ENCODE assay signal across 23 cellular contexts in genomic region chr14:22972313-22972930, GRCh38. TPM values are rescaled to one million over a fixed set of nuclear protein-coding genes. Genes with fewer than 3 reads are reported as not detected.
DNase-seq lines count a peak whose midpoint lies in the region; ATAC-seq, FAIRE-seq and TF ChIP-seq lines count a peak whose summit lies in the region.
"Had no signal": no experiment of that assay in that cellular context is flagged by ENCODE, and none has a peak within 500 bp of the region (broad histone marks: within the 10 kb centered on the region; RNA-seq: fewer than 3 reads in every experiment).

No MANE protein-coding gene starts in this region.

- peaks cover 22% of the 10 kb centered on the region for H4K20me1 ChIP-seq in HepG2 (ENCODE audit: insufficient read depth, low read length)
- H4K20me1 ChIP-seq in astrocyte (ENCODE audit: insufficient read depth, low read length), result peaks cover 43% of the 10 kb centered on the region

- H3K27me3 ChIP-seq in HepG2 (ENCODE audit: control insufficient read depth in 1 of 2, insufficient read depth in 2 of 2, low read length in 2 of 2), result no peaks in the 10 kb centered on the region
- no peaks in the 10 kb centered on the region for H3K27me3 ChIP-seq in right lobe of liver
- H3K27me3 ChIP-seq in NT2/D1 (ENCODE audit: insufficient read depth, insufficient read length), result no peaks in the 10 kb centered on the region
- no peaks in the 10 kb centered on the region for H3K27me3 ChIP-seq in astrocyte (ENCODE audit: insufficient read depth, low read length)
- H3K27me3 ChIP-seq: BLaER1 treated with 17β-estradiol and CSF1 and Interleukin-3, amounts not matched to agents 10 nM and 100 nM had no signal

- FAIRE-seq in HepG2 (lab: Jason Lieb, UNC), result no peak
- FAIRE-seq in astrocyte (lab: Jason Lieb, UNC), result no peak
- FAIRE-seq: D721Med, G401.6, GM12891, GM19239, HTR-8/SVneo had no signal

- peaks cover 34 to 51% of the 10 kb centered on the region in 2 experiments for H3K36me3 ChIP-seq in HepG2 (replicated peaks in 1 of 2; ENCODE audit: control insufficient read depth in 1 of 2, insufficient read depth in 2 of 2, low read length in 2 of 2)
- H3K36me3 ChIP-seq in right lobe of liver, result peaks cover 0 to 26% (median 3%) of the 10 kb centered on the region in 4 donors
- H3K36me3 ChIP-seq in NT2/D1 (ENCODE audit: insufficient read depth, insufficient read length, low read length), result peaks cover 8% of the 10 kb centered on the region
- H3K36me3 ChIP-seq in astrocyte (ENCODE audit: insufficient read depth, low read length), result peaks cover 47% of the 10 kb centered on the region

- ATAC-seq in HepG2 (no peak), right lobe of liver (no peak), HG03457 (IDR thresholded peaks at IDR 0.05; ENCODE audit: unreplicated experiment) (no peak), HG03521 (IDR thresholded peaks at IDR 0.05; ENCODE audit: unreplicated experiment) (no peak)
- no peak for ATAC-seq in natural killer cell treated with Interleukin-12 subunit alpha and Interleukin-12 subunit beta and Interleukin-15 and Interleukin-18, amount 100 ng/mL, for 72 hours
- ATAC-seq: K562 had no signal

- TF ChIP-seq CTCF in HepG2 (CRISPR knock-in tag; IDR thresholded peaks at IDR 0.05) (no peak), right lobe of liver (IDR thresholded peaks at IDR 0.05) (no peak), astrocyte (IDR thresholded peaks at IDR 0.05; ENCODE audit: insufficient read depth, low read depth, low read length) (no peak)

- H3K27me3 Mint-ChIP-seq in astrocyte (ENCODE audit: low read depth, unreplicated experiment), result no peaks in the 10 kb centered on the region
- H3K27me3 Mint-ChIP-seq in natural killer cell treated with Interleukin-12 subunit alpha and Interleukin-12 subunit beta and Interleukin-15 and Interleukin-18, amount 100 ng/mL, for 72 hours, result peaks cover 4 to 8% of the 10 kb centered on the region in 2 donors

- WGBS in HepG2 (ENCODE audit: low lambda C conversion rate), result 91% methylated on average over 2 of the region's 2 CpGs
- WGBS in right lobe of liver (ENCODE audit: insufficient coverage, low coverage, low lambda C conversion rate, missing lambda C conversion rate), result 100% methylated on average over 1 of the region's 2 CpGs

- peaks cover 32% of the 10 kb centered on the region for H3K36me3 Mint-ChIP-seq in astrocyte (ENCODE audit: low read depth, unreplicated experiment)
- H3K36me3 Mint-ChIP-seq in natural killer cell treated with Interleukin-12 subunit alpha and Interleukin-12 subunit beta and Interleukin-15 and Interleukin-18, amount 100 ng/mL, for 72 hours, result no peaks in the 10 kb centered on the region
- H3K36me3 Mint-ChIP-seq: CD4-positive, CD25-positive, alpha-beta regulatory T cell had no signal

- no peaks in the 10 kb centered on the region for H3K9me3 Mint-ChIP-seq in astrocyte (ENCODE audit: unreplicated experiment)
- H3K9me3 Mint-ChIP-seq in natural killer cell treated with Interleukin-12 subunit alpha and Interleukin-12 subunit beta and Interleukin-15 and Interleukin-18, amount 100 ng/mL, for 72 hours, result no peaks in the 10 kb centered on the region
- H3K9me3 Mint-ChIP-seq: CD4-positive, CD25-positive, alpha-beta regulatory T cell; H9 had no signal

- no peak overlapping the region for H3K4me3 ChIP-seq in HepG2 (replicated peaks in 1 of 3; ENCODE audit: insufficient read depth in 1 of 3, low read depth in 2 of 3, low read length in 3 of 3)
- H3K4me3 ChIP-seq in right lobe of liver, result no peak overlapping the region
- no peak overlapping the region for H3K4me3 ChIP-seq in NT2/D1 (ENCODE audit: insufficient read length, low read depth)
- no peak overlapping the region for H3K4me3 ChIP-seq in astrocyte (ENCODE audit: insufficient read depth, low read depth, low read length)
- H3K4me3 ChIP-seq: BLaER1 treated with 17β-estradiol and CSF1 and Interleukin-3, amounts not matched to agents 10 nM and 100 nM; K562 had no signal

- H3K79me2 ChIP-seq in HepG2 (ENCODE audit: insufficient read depth, low read length), result peaks cover 35% of the 10 kb centered on the region
- H3K79me2 ChIP-seq in astrocyte (ENCODE audit: insufficient read depth, low read length), result no peaks in the 10 kb centered on the region

- intact Hi-C loops in HepG2 (cut with micrococcal nuclease; ENCODE audit: unreplicated experiment), result no loop called here
- intact Hi-C loops in right lobe of liver (cut with DNase I), result no loop called here

- H3K4me1 ChIP-seq in HepG2 (ENCODE audit: insufficient read depth, low read length) (peaks cover 56% of the 10 kb centered on the region), right lobe of liver (peaks cover 0 to 40% (median 16%) of the 10 kb centered on the region in 4 donors), NT2/D1 (ENCODE audit: insufficient read depth, insufficient read length) (peaks cover 17% of the 10 kb centered on the region), astrocyte (ENCODE audit: insufficient read depth, low read length) (peaks cover 14% of the 10 kb centered on the region)

- no TSS peak for BruUV-seq in HepG2 (replicated peaks; lab: Mats Ljungman, UMichigan)

- TF ChIP-seq EP300 in HepG2 (IDR thresholded peaks at IDR 0.05; ENCODE audit: low read depth in 2 of 2, low read length in 2 of 2) (no peak), HepG2 (CRISPR knock-in tag; IDR thresholded peaks at IDR 0.05; ENCODE audit: borderline replicate concordance) (no peak)

- no peak for TF ChIP-seq RAD21 in HepG2 (CRISPR knock-in tag; IDR thresholded peaks at IDR 0.05)

- H3K9me3 ChIP-seq in HepG2 (ENCODE audit: low read length) (no peaks in the 10 kb centered on the region), right lobe of liver (no peaks in the 10 kb centered on the region), NT2/D1 (ENCODE audit: insufficient read depth, low read length) (0 out of 2 replicates have a peak, but pooled peaks cover 3% of the 10 kb centered on the region), astrocyte (ENCODE audit: insufficient read depth, low read depth, low read length) (no peaks in the 10 kb centered on the region)
- H3K9me3 ChIP-seq: BLaER1 treated with 17β-estradiol and CSF1 and Interleukin-3, amounts not matched to agents 10 nM and 100 nM had no signal

- POLR2A ChIA-PET in HepG2 (lab: Yijun Ruan, JAX), result interaction anchor here (0.8 to 26.8 kb wide), 17 partner anchors 5 to 149 kb away, joined by 3 to 1670 read pairs (median 6); partner anchors contain the start of genes ACIN1, AJUBA, C14orf119 and CDH24

- H3K27ac Mint-ChIP-seq in astrocyte (ENCODE audit: unreplicated experiment), result peak overlapping the region; percentile 82
- no peak overlapping the region for H3K27ac Mint-ChIP-seq in natural killer cell treated with Interleukin-12 subunit alpha and Interleukin-12 subunit beta and Interleukin-15 and Interleukin-18, amount 100 ng/mL, for 72 hours
- H3K27ac Mint-ChIP-seq: CD4-positive, CD25-positive, alpha-beta regulatory T cell had no signal

- CTCF ChIA-PET in HepG2 (lab: Yijun Ruan, JAX; ENCODE audit: low intra/inter-chr PET ratio, low total read pairs), result interaction anchor here (1.6 to 5.4 kb wide), 5 partner anchors 12 to 415 kb away, joined by 5 to 298 read pairs (median 8); partner anchors contain the start of genes AJUBA and CDH24

- H3K4me1 Mint-ChIP-seq in astrocyte (ENCODE audit: low read depth, unreplicated experiment), result peaks cover 48% of the 10 kb centered on the region
- peaks cover 0 to 2% of the 10 kb centered on the region in 2 donors for H3K4me1 Mint-ChIP-seq in natural killer cell treated with Interleukin-12 subunit alpha and Interleukin-12 subunit beta and Interleukin-15 and Interleukin-18, amount 100 ng/mL, for 72 hours (ENCODE audit: low read depth in 2 of 2)
- H3K4me1 Mint-ChIP-seq: CD4-positive, CD25-positive, alpha-beta regulatory T cell had no signal

- H3K4me2 ChIP-seq in HepG2 (ENCODE audit: low read depth, low read length), result no peak overlapping the region
- H3K4me2 ChIP-seq in astrocyte (ENCODE audit: low read length), result no peak overlapping the region
- H3K4me2 ChIP-seq: BLaER1 treated with 17β-estradiol and CSF1 and Interleukin-3, amounts not matched to agents 10 nM and 100 nM had no signal

- no peak overlapping the region for H2AFZ ChIP-seq in HepG2 (ENCODE audit: low read length)
- no peak overlapping the region for H2AFZ ChIP-seq in astrocyte (ENCODE audit: low read depth, low read length)

- H3K9ac ChIP-seq in HepG2 (ENCODE audit: insufficient read depth, low read depth, low read length) (no peak overlapping the region), NT2/D1 (ENCODE audit: insufficient read length, low read depth) (peak overlapping the region; percentile 32), astrocyte (ENCODE audit: low read length) (peak overlapping the region; percentile 1)

- no peak for DNase-seq in HepG2 (ENCODE audit: low spot score)
- no peak for DNase-seq in right lobe of liver
- no peak for DNase-seq in NT2/D1 (ENCODE audit: low read depth, low spot score)
- DNase-seq in astrocyte (ENCODE audit: low read depth), result no peak
- no peak for DNase-seq in RKO (ENCODE audit: low spot score)
- DNase-seq in natural killer cell treated with Interleukin-12 subunit alpha and Interleukin-12 subunit beta and Interleukin-15 and Interleukin-18, amount 100 ng/mL, for 72 hours (ENCODE audit: low spot score), result no peak
- DNase-seq: 8988T; AML-193; CD4-positive, CD25-positive, alpha-beta regulatory T cell; DMS153; DMS79 treated with DMSO at 0.1 percent for 48 hours; EL; GOT3; H9 had no signal

- in situ Hi-C loops in HepG2 (cut with HindIII; ENCODE audit: extremely low pct_ligation_motif_present, low pct_unique_long_range_greater_than_20kb), result no loop called here

- peak in 1 of 2 experiments; percentile 71; a peak in 2 of 4 replicates for TF ChIP-seq POLR2A in HepG2 (IDR thresholded peaks at IDR 0.05; ENCODE audit: insufficient read depth in 1 of 2, low read depth in 2 of 2, low read length in 2 of 2)
- no peak for TF ChIP-seq POLR2A in right lobe of liver (IDR thresholded peaks at IDR 0.05)

- H3K27ac ChIP-seq in HepG2 (ENCODE audit: extremely low read length, insufficient read depth, low read length) (no peak overlapping the region), right lobe of liver (no peak overlapping the region), astrocyte (ENCODE audit: low read depth, low read length) (no peak overlapping the region)
- H3K27ac ChIP-seq: BLaER1 treated with 17β-estradiol and CSF1 and Interleukin-3, amounts not matched to agents 10 nM and 100 nM had no signal

- H3K4me3 Mint-ChIP-seq in astrocyte (ENCODE audit: unreplicated experiment), result peak overlapping the region; percentile 74
- no peak overlapping the region for H3K4me3 Mint-ChIP-seq in natural killer cell treated with Interleukin-12 subunit alpha and Interleukin-12 subunit beta and Interleukin-15 and Interleukin-18, amount 100 ng/mL, for 72 hours
- H3K4me3 Mint-ChIP-seq: CD4-positive, CD25-positive, alpha-beta regulatory T cell; H9 had no signal

RNA-seq across cellular contexts. Expression of gene AJUBA, which starts 9.9 kb away (rescaled TPM):
- total RNA-seq in HepG2 (2016; rRNA removed; fragmentation: Illumina TruSeq; extraction: Trizol) (109 and 157 TPM in 2 replicates), right lobe of liver (10 to 100 TPM in 5 of 6 experiments, 1 to 10 TPM in 1; 7.8 to 64.6 (median 54.2) TPM), astrocyte (117 and 146 TPM in 2 replicates)
- 29.1 and 32.6 TPM in 2 replicates for total RNA-seq in HepG2 (2016; cell fraction: cytosol; rRNA removed; fragmentation: Illumina TruSeq; extraction: Trizol; ENCODE audit: low read depth)
- total RNA-seq in HepG2 (2016; cell fraction: insoluble cytoplasmic fraction; rRNA removed; fragmentation: Illumina TruSeq; extraction: Trizol), result 104 and 153 TPM in 2 replicates
- total RNA-seq in HepG2 (2016; cell fraction: membrane; rRNA removed; fragmentation: Illumina TruSeq; extraction: Trizol), result 72.3 and 78.5 TPM in 2 replicates
- 149 and 162 TPM in 2 replicates for total RNA-seq in HepG2 (2016; cell fraction: nucleus; rRNA removed; fragmentation: Illumina TruSeq; extraction: Trizol)
- 241 and 315 TPM in 2 replicates for polyA plus RNA-seq in HepG2 (2011; rRNA removed)
- 184 and 225 TPM in 2 replicates for polyA plus RNA-seq in HepG2 (2011; cell fraction: cytosol; rRNA removed)
- 207 and 248 TPM in 2 replicates for polyA plus RNA-seq in HepG2 (2011; cell fraction: nucleus; rRNA removed)
- 183 and 230 TPM in 2 replicates for polyA plus RNA-seq in HepG2 (2012)
- 8.7 and 9.2 TPM in 2 replicates for polyA plus RNA-seq in HepG2 (2016; cell fraction: cytosol; fragmentation: Illumina TruSeq; extraction: Trizol; ENCODE audit: low read depth)
- polyA plus RNA-seq in HepG2 (2016; cell fraction: insoluble cytoplasmic fraction; fragmentation: Illumina TruSeq; extraction: Trizol; ENCODE audit: low read depth), result 102 and 106 TPM in 2 replicates
- polyA plus RNA-seq in HepG2 (2016; cell fraction: membrane; fragmentation: Illumina TruSeq; extraction: Trizol; ENCODE audit: low read depth), result 31.5 and 31.6 TPM in 2 replicates
- polyA plus RNA-seq in HepG2 (2016; cell fraction: nucleus; fragmentation: Illumina TruSeq; extraction: Trizol; ENCODE audit: insufficient read depth, low read depth), result 158 and 165 TPM in 2 replicates
- 171 and 630 TPM in 2 replicates for polyA minus RNA-seq in HepG2 (2011; rRNA and poly(A)+ RNA removed; ENCODE audit: low replicate concordance)
- polyA minus RNA-seq in HepG2 (2011; cell fraction: cytosol; rRNA and poly(A)+ RNA removed), result 150 and 166 TPM in 2 replicates
- 420 and 488 TPM in 2 replicates for polyA minus RNA-seq in HepG2 (2011; cell fraction: nucleus; rRNA and poly(A)+ RNA removed)
- total RNA-seq in natural killer cell treated with Interleukin-12 subunit alpha and Interleukin-12 subunit beta and Interleukin-15 and Interleukin-18, amount 100 ng/mL, for 72 hours, result 1 to 10 TPM in 1 of 2 donors, under 1 TPM in 1; 0.17 to 2.1 TPM

RNA-seq across cellular contexts. Expression of gene HAUS4, which starts 15.5 kb away (rescaled TPM):
- total RNA-seq in HepG2 (2016; rRNA removed; fragmentation: Illumina TruSeq; extraction: Trizol) (130 and 141 TPM in 2 replicates), right lobe of liver (10 to 100 TPM in 4 of 6 experiments, 1 to 10 TPM in 2; 6.8 to 17.9 (median 12.4) TPM), astrocyte (6.6 and 10.4 TPM in 2 replicates)
- total RNA-seq in HepG2 (2016; cell fraction: cytosol; rRNA removed; fragmentation: Illumina TruSeq; extraction: Trizol; ENCODE audit: low read depth), result 124 and 143 TPM in 2 replicates
- 128 and 148 TPM in 2 replicates for total RNA-seq in HepG2 (2016; cell fraction: insoluble cytoplasmic fraction; rRNA removed; fragmentation: Illumina TruSeq; extraction: Trizol)
- 134 and 154 TPM in 2 replicates for total RNA-seq in HepG2 (2016; cell fraction: membrane; rRNA removed; fragmentation: Illumina TruSeq; extraction: Trizol)
- 82.9 and 84.6 TPM in 2 replicates for total RNA-seq in HepG2 (2016; cell fraction: nucleus; rRNA removed; fragmentation: Illumina TruSeq; extraction: Trizol)
- 64.7 and 74.4 TPM in 2 replicates for polyA plus RNA-seq in HepG2 (2011; rRNA removed)
- 49.6 and 52.3 TPM in 2 replicates for polyA plus RNA-seq in HepG2 (2011; cell fraction: cytosol; rRNA removed)
- polyA plus RNA-seq in HepG2 (2011; cell fraction: nucleus; rRNA removed), result 90.4 and 93.9 TPM in 2 replicates
- 58.5 and 83.9 TPM in 2 replicates for polyA plus RNA-seq in HepG2 (2012)
- polyA plus RNA-seq in HepG2 (2016; cell fraction: cytosol; fragmentation: Illumina TruSeq; extraction: Trizol; ENCODE audit: low read depth), result 42.0 and 47.4 TPM in 2 replicates
- polyA plus RNA-seq in HepG2 (2016; cell fraction: insoluble cytoplasmic fraction; fragmentation: Illumina TruSeq; extraction: Trizol; ENCODE audit: low read depth), result 106 and 115 TPM in 2 replicates
- 86.6 and 89.8 TPM in 2 replicates for polyA plus RNA-seq in HepG2 (2016; cell fraction: membrane; fragmentation: Illumina TruSeq; extraction: Trizol; ENCODE audit: low read depth)
- 118 and 127 TPM in 2 replicates for polyA plus RNA-seq in HepG2 (2016; cell fraction: nucleus; fragmentation: Illumina TruSeq; extraction: Trizol; ENCODE audit: insufficient read depth, low read depth)
- 39.3 and 43.1 TPM in 2 replicates for polyA minus RNA-seq in HepG2 (2011; rRNA and poly(A)+ RNA removed; ENCODE audit: low replicate concordance)
- 27.3 and 39.3 TPM in 2 replicates for polyA minus RNA-seq in HepG2 (2011; cell fraction: cytosol; rRNA and poly(A)+ RNA removed)
- polyA minus RNA-seq in HepG2 (2011; cell fraction: nucleus; rRNA and poly(A)+ RNA removed), result 50.6 and 59.4 TPM in 2 replicates
- 10 to 100 TPM; 34.4 to 56.8 TPM for total RNA-seq in natural killer cell treated with Interleukin-12 subunit alpha and Interleukin-12 subunit beta and Interleukin-15 and Interleukin-18, amount 100 ng/mL, for 72 hours

RNA-seq across cellular contexts. Expression of gene C14orf93, which starts 37.5 kb away (rescaled TPM):
- total RNA-seq in HepG2 (2016; rRNA removed; fragmentation: Illumina TruSeq; extraction: Trizol), result 10.8 and 11.4 TPM in 2 replicates
- total RNA-seq in HepG2 (2016; cell fraction: cytosol; rRNA removed; fragmentation: Illumina TruSeq; extraction: Trizol; ENCODE audit: low read depth), result 3.1 and 3.7 TPM in 2 replicates
- 10.9 and 11.2 TPM in 2 replicates for total RNA-seq in HepG2 (2016; cell fraction: insoluble cytoplasmic fraction; rRNA removed; fragmentation: Illumina TruSeq; extraction: Trizol)
- 7.8 and 9.1 TPM in 2 replicates for total RNA-seq in HepG2 (2016; cell fraction: membrane; rRNA removed; fragmentation: Illumina TruSeq; extraction: Trizol)
- total RNA-seq in HepG2 (2016; cell fraction: nucleus; rRNA removed; fragmentation: Illumina TruSeq; extraction: Trizol), result 6.7 and 8.3 TPM in 2 replicates
- 19.8 and 22.5 TPM in 2 replicates for polyA plus RNA-seq in HepG2 (2011; rRNA removed)
- 18.0 and 23.7 TPM in 2 replicates for polyA plus RNA-seq in HepG2 (2011; cell fraction: cytosol; rRNA removed)
- 27.1 and 27.7 TPM in 2 replicates for polyA plus RNA-seq in HepG2 (2011; cell fraction: nucleus; rRNA removed)
- 14.5 and 15.7 TPM in 2 replicates for polyA plus RNA-seq in HepG2 (2012)
- polyA plus RNA-seq in HepG2 (2016; cell fraction: cytosol; fragmentation: Illumina TruSeq; extraction: Trizol; ENCODE audit: low read depth), result 2.6 and 3.0 TPM in 2 replicates
- polyA plus RNA-seq in HepG2 (2016; cell fraction: insoluble cytoplasmic fraction; fragmentation: Illumina TruSeq; extraction: Trizol; ENCODE audit: low read depth), result 9.9 and 10.2 TPM in 2 replicates
- 6.4 TPM in 2 replicates for polyA plus RNA-seq in HepG2 (2016; cell fraction: membrane; fragmentation: Illumina TruSeq; extraction: Trizol; ENCODE audit: low read depth)
- 19.5 and 24.7 TPM in 2 replicates for polyA plus RNA-seq in HepG2 (2016; cell fraction: nucleus; fragmentation: Illumina TruSeq; extraction: Trizol; ENCODE audit: insufficient read depth, low read depth)
- polyA minus RNA-seq in HepG2 (2011; rRNA and poly(A)+ RNA removed; ENCODE audit: low replicate concordance), result 18.0 and 62.7 TPM in 2 replicates
- polyA minus RNA-seq in HepG2 (2011; cell fraction: cytosol; rRNA and poly(A)+ RNA removed), result 8.0 and 14.8 TPM in 2 replicates
- 8.8 and 11.9 TPM in 2 replicates for polyA minus RNA-seq in HepG2 (2011; cell fraction: nucleus; rRNA and poly(A)+ RNA removed)
- 1 to 10 TPM; 1.7 to 4.0 (median 3.2) TPM for total RNA-seq in right lobe of liver
- 3.6 and 3.8 TPM in 2 replicates for total RNA-seq in astrocyte
- 10 to 100 TPM in 1 of 2 donors, 1 to 10 TPM in 1; 2.8 to 10.8 TPM for total RNA-seq in natural killer cell treated with Interleukin-12 subunit alpha and Interleukin-12 subunit beta and Interleukin-15 and Interleukin-18, amount 100 ng/mL, for 72 hours

RNA-seq across cellular contexts. Expression of gene PRMT5, which starts 43.2 kb away (rescaled TPM):
- total RNA-seq in HepG2 (2016; rRNA removed; fragmentation: Illumina TruSeq; extraction: Trizol) (210 and 289 TPM in 2 replicates), right lobe of liver (10 to 100 TPM; 22.5 to 32.1 (median 25.7) TPM), astrocyte (84.2 and 91.6 TPM in 2 replicates)
- total RNA-seq in HepG2 (2016; cell fraction: cytosol; rRNA removed; fragmentation: Illumina TruSeq; extraction: Trizol; ENCODE audit: low read depth), result 154 and 171 TPM in 2 replicates
- 224 and 314 TPM in 2 replicates for total RNA-seq in HepG2 (2016; cell fraction: insoluble cytoplasmic fraction; rRNA removed; fragmentation: Illumina TruSeq; extraction: Trizol)
- 131 and 139 TPM in 2 replicates for total RNA-seq in HepG2 (2016; cell fraction: membrane; rRNA removed; fragmentation: Illumina TruSeq; extraction: Trizol)
- total RNA-seq in HepG2 (2016; cell fraction: nucleus; rRNA removed; fragmentation: Illumina TruSeq; extraction: Trizol), result 137 and 144 TPM in 2 replicates
- polyA plus RNA-seq in HepG2 (2011; rRNA removed), result 329 and 354 TPM in 2 replicates
- 348 and 362 TPM in 2 replicates for polyA plus RNA-seq in HepG2 (2011; cell fraction: cytosol; rRNA removed)
- 327 and 362 TPM in 2 replicates for polyA plus RNA-seq in HepG2 (2011; cell fraction: nucleus; rRNA removed)
- 137 and 192 TPM in 2 replicates for polyA plus RNA-seq in HepG2 (2012)
- 39.5 and 40.9 TPM in 2 replicates for polyA plus RNA-seq in HepG2 (2016; cell fraction: cytosol; fragmentation: Illumina TruSeq; extraction: Trizol; ENCODE audit: low read depth)
- 294 and 308 TPM in 2 replicates for polyA plus RNA-seq in HepG2 (2016; cell fraction: insoluble cytoplasmic fraction; fragmentation: Illumina TruSeq; extraction: Trizol; ENCODE audit: low read depth)
- polyA plus RNA-seq in HepG2 (2016; cell fraction: membrane; fragmentation: Illumina TruSeq; extraction: Trizol; ENCODE audit: low read depth), result 72.5 and 74.3 TPM in 2 replicates
- 212 and 229 TPM in 2 replicates for polyA plus RNA-seq in HepG2 (2016; cell fraction: nucleus; fragmentation: Illumina TruSeq; extraction: Trizol; ENCODE audit: insufficient read depth, low read depth)
- polyA minus RNA-seq in HepG2 (2011; rRNA and poly(A)+ RNA removed; ENCODE audit: low replicate concordance), result 563 and 739 TPM in 2 replicates
- polyA minus RNA-seq in HepG2 (2011; cell fraction: cytosol; rRNA and poly(A)+ RNA removed), result 136 and 191 TPM in 2 replicates
- 169 and 174 TPM in 2 replicates for polyA minus RNA-seq in HepG2 (2011; cell fraction: nucleus; rRNA and poly(A)+ RNA removed)
- total RNA-seq in natural killer cell treated with Interleukin-12 subunit alpha and Interleukin-12 subunit beta and Interleukin-15 and Interleukin-18, amount 100 ng/mL, for 72 hours, result 100 to 1,000 TPM; 108 to 171 TPM

RNA-seq across cellular contexts. Expression of gene RBM23, which starts 53.5 kb away (rescaled TPM):
- total RNA-seq in HepG2 (2016; rRNA removed; fragmentation: Illumina TruSeq; extraction: Trizol) (0.52 and 1.5 TPM in 2 replicates), right lobe of liver (10 to 100 TPM; 22.2 to 38.0 (median 34.0) TPM), astrocyte (43.9 and 49.3 TPM in 2 replicates)
- total RNA-seq in HepG2 (2016; cell fraction: cytosol; rRNA removed; fragmentation: Illumina TruSeq; extraction: Trizol; ENCODE audit: low read depth), result 1.3 and 3.6 TPM in 2 replicates
- 0.61 and 1.6 TPM in 2 replicates for total RNA-seq in HepG2 (2016; cell fraction: insoluble cytoplasmic fraction; rRNA removed; fragmentation: Illumina TruSeq; extraction: Trizol)
- total RNA-seq in HepG2 (2016; cell fraction: membrane; rRNA removed; fragmentation: Illumina TruSeq; extraction: Trizol), result 0.71 and 0.76 TPM in 2 replicates
- 1.2 and 2.0 TPM in 2 replicates for total RNA-seq in HepG2 (2016; cell fraction: nucleus; rRNA removed; fragmentation: Illumina TruSeq; extraction: Trizol)
- 2.1 and 2.9 TPM in 2 replicates for polyA plus RNA-seq in HepG2 (2011; rRNA removed)
- 0.87 and 0.90 TPM in 2 replicates for polyA plus RNA-seq in HepG2 (2011; cell fraction: cytosol; rRNA removed)
- 7.7 and 10.1 TPM in 2 replicates for polyA plus RNA-seq in HepG2 (2011; cell fraction: nucleus; rRNA removed)
- polyA plus RNA-seq in HepG2 (2012), result 2.0 and 2.8 TPM in 2 replicates
- polyA plus RNA-seq in HepG2 (2016; cell fraction: cytosol; fragmentation: Illumina TruSeq; extraction: Trizol; ENCODE audit: low read depth), result 0.17 and 0.28 TPM in 2 replicates
- polyA plus RNA-seq in HepG2 (2016; cell fraction: insoluble cytoplasmic fraction; fragmentation: Illumina TruSeq; extraction: Trizol; ENCODE audit: low read depth), result 0.76 and 1.0 TPM in 2 replicates
- polyA plus RNA-seq in HepG2 (2016; cell fraction: membrane; fragmentation: Illumina TruSeq; extraction: Trizol; ENCODE audit: low read depth), result 0.27 and 0.43 TPM in 2 replicates
- polyA plus RNA-seq in HepG2 (2016; cell fraction: nucleus; fragmentation: Illumina TruSeq; extraction: Trizol; ENCODE audit: insufficient read depth, low read depth), result 3.6 and 4.3 TPM in 2 replicates
- 5.4 and 70.7 TPM in 2 replicates for polyA minus RNA-seq in HepG2 (2011; rRNA and poly(A)+ RNA removed; ENCODE audit: low replicate concordance)
- 0.97 and 1.6 TPM in 2 replicates for polyA minus RNA-seq in HepG2 (2011; cell fraction: cytosol; rRNA and poly(A)+ RNA removed)
- 14.7 and 14.8 TPM in 2 replicates for polyA minus RNA-seq in HepG2 (2011; cell fraction: nucleus; rRNA and poly(A)+ RNA removed)
- 10 to 100 TPM; 88.2 to 94.1 TPM for total RNA-seq in natural killer cell treated with Interleukin-12 subunit alpha and Interleukin-12 subunit beta and Interleukin-15 and Interleukin-18, amount 100 ng/mL, for 72 hours
